Comparison of ENCODE assay signal across 23 cellular contexts in the genomic region with DNA sequence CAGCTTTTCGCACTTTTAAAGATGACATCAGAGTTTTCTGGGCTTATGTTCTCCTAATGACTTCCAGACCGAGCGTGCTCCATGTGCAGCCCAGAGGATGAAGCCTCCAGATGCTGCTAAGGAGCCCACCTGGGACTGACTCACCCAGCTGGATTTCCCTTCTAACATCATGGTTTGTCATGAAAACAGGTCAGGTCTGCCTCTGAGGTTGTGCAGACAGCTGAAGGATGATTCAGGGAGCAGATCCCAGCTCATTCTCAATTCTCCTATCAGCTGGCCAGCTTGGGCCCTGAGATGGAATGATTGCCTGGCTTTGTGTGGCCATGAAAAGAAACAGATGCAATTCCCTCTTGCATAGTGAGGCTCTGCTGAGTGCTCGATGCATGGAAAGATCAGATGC.
A peak's percentile ranks its signal among the peaks of the same experiment; 100 is the strongest.
DNase-seq lines count a peak whose midpoint lies in the region; FAIRE-seq and TF ChIP-seq lines count a peak whose summit lies in the region.
"Had no signal": no experiment of that assay in that cellular context is flagged by ENCODE, and none has a peak within 500 bp of the region (broad histone marks: within the 10 kb centered on the region; RNA-seq: fewer than 3 reads in every experiment).

No MANE protein-coding gene starts in this region.

- H3K4me2 ChIP-seq in SK-N-SH (no peak overlapping the region), Karpas-422 (ENCODE audit: low read depth, low read length, poor library complexity, severe bottlenecking) (no peak overlapping the region)
- H3K4me2 ChIP-seq: KMS-11 had no signal

- no peaks in the 10 kb centered on the region for H3K27me3 ChIP-seq in SK-N-SH (ENCODE audit: insufficient read depth)
- H3K27me3 ChIP-seq in Karpas-422 (ENCODE audit: low read length) = no peaks in the 10 kb centered on the region
- H3K27me3 ChIP-seq: tibial artery had no signal

- TF ChIP-seq POLR2A in H54 (IDR thresholded peaks at IDR 0.05; ENCODE audit: low read depth, low read length) = no peak

- DNase-seq in HCEC 1CT (peak; percentile 68), SK-N-SH (peak; percentile 48), fibroblast of the conjunctiva (ENCODE audit: low read depth) (peak; percentile 44), skeletal muscle cell (ENCODE audit: low read depth) (peak; percentile 93), Karpas-422 (no peak), GM20000 (ENCODE audit: low spot score) (no peak), H54 (ENCODE audit: insufficient read length, low spot score) (no peak)
- DNase-seq in activated CD4-positive, alpha-beta T cell treated with anti-CD3 and anti-CD28 coated beads for 1 hour = no peak
- DNase-seq: activated CD4-positive, alpha-beta T cell treated with anti-CD3 and anti-CD28 coated beads for 36 hours; activated CD8-positive, alpha-beta T cell treated with anti-CD3 and anti-CD28 coated beads, Interleukin-2, amount 10 ng/mL, durations not matched to agents 7 days and 5 days; activated effector memory CD4-positive, alpha-beta T cell treated with Interleukin-2 at 50 U/mL for 16 hours; activated naive CD8-positive, alpha-beta T cell treated with anti-CD3 and anti-CD28 coated beads, Interleukin-2, amount 10 ng/mL, durations not matched to agents 7 days and 5 days; CD4-positive, alpha-beta T cell; foreskin melanocyte; hippocampal formation; MV-4-11; naive thymus-derived CD4-positive, alpha-beta T cell; NCI-H146; stimulated activated CD4-positive, alpha-beta T cell treated with anti-CD3 and anti-CD28 coated beads, Interleukin-2, amount 100 ng/mL, for 24 hours; tibial artery had no signal

- FAIRE-seq in H54 (lab: Jason Lieb, UNC) = no peak
- FAIRE-seq: D721Med, endothelial cell of umbilical vein had no signal

- 74% methylated on average over 4 of the region's 4 CpGs for WGBS in SK-N-SH (ENCODE audit: low lambda C conversion rate)

- H2AFZ ChIP-seq in SK-N-SH (ENCODE audit: low read depth) = no peak overlapping the region
- no peak overlapping the region for H2AFZ ChIP-seq in Karpas-422 (ENCODE audit: low read length)

- H3K9me2 ChIP-seq in SK-N-SH (no peaks in the 10 kb centered on the region), Karpas-422 (replicated peaks; ENCODE audit: insufficient read depth, low read length) (no peaks in the 10 kb centered on the region)

- no peaks in the 10 kb centered on the region for H3K36me3 ChIP-seq in SK-N-SH (replicated peaks in 1 of 2; ENCODE audit: control insufficient read depth in 1 of 2, insufficient read depth in 2 of 2, low read length in 1 of 2)
- H3K36me3 ChIP-seq in Karpas-422 (ENCODE audit: insufficient read depth, low read length) = no peaks in the 10 kb centered on the region
- H3K36me3 ChIP-seq: tibial artery had no signal

- no peaks in the 10 kb centered on the region for H4K20me1 ChIP-seq in SK-N-SH (ENCODE audit: insufficient read depth)
- H4K20me1 ChIP-seq in Karpas-422 (ENCODE audit: insufficient read depth, low read depth, low read length) = no peaks in the 10 kb centered on the region

- TF ChIP-seq RAD21 in SK-N-SH (IDR thresholded peaks at IDR 0.05; ENCODE audit: low read length) = no peak

- H3K9me3 ChIP-seq in SK-N-SH (no peaks in the 10 kb centered on the region), Karpas-422 (ENCODE audit: low read length) (no peaks in the 10 kb centered on the region)
- H3K9me3 ChIP-seq: tibial artery had no signal

- H3F3A ChIP-seq in SK-N-SH (replicated peaks; ENCODE audit: insufficient read depth) = no peaks in the 10 kb centered on the region

- no peak overlapping the region for H3K4me3 ChIP-seq in SK-N-SH (ENCODE audit: low read depth in 2 of 2, low read length in 1 of 2)
- H3K4me3 ChIP-seq in skeletal muscle cell (ENCODE audit: low read depth, low read length) = no peak overlapping the region
- H3K4me3 ChIP-seq in Karpas-422 (ENCODE audit: low read length) = no peak overlapping the region
- H3K4me3 ChIP-seq: tibial artery had no signal

- TF ChIP-seq CTCF in SK-N-SH (IDR thresholded peaks at IDR 0.05) (no peak), GM20000 (IDR thresholded peaks at IDR 0.05; ENCODE audit: extremely low read depth, missing control alignments) (no peak)

- POLR2A ChIA-PET in SK-N-SH (lab: Yijun Ruan, JAX) = no interaction called here

- H3K9ac ChIP-seq in SK-N-SH (no peak overlapping the region), Karpas-422 (ENCODE audit: low read length) (no peak overlapping the region)
- H3K9ac ChIP-seq: KMS-11 had no signal

- TF ChIP-seq EP300 in SK-N-SH (IDR thresholded peaks at IDR 0.05; ENCODE audit: borderline replicate concordance in 1 of 2, low read depth in 1 of 2, low read length in 1 of 2) = peak in 1 of 2 experiments; percentile 72; a peak in 1 of 4 replicates

- H3K79me2 ChIP-seq in SK-N-SH (ENCODE audit: insufficient read depth) = no peaks in the 10 kb centered on the region
- H3K79me2 ChIP-seq in Karpas-422 (ENCODE audit: low read length) = no peaks in the 10 kb centered on the region

- H3K4me1 ChIP-seq in SK-N-SH (ENCODE audit: control insufficient read depth in 1 of 2, insufficient read depth in 2 of 2, low read depth in 1 of 2, low read length in 1 of 2) (peaks cover 5 to 7% of the 10 kb centered on the region in 2 experiments; a peak in 2 of 4 replicates), Karpas-422 (ENCODE audit: low read length) (no peaks in the 10 kb centered on the region)

- CTCF ChIA-PET in SK-N-SH (lab: Yijun Ruan, JAX) = interaction anchor here (0.6 kb wide), 1 partner anchor 98 kb away, joined by 3 read pairs; no protein-coding TSS in a partner anchor

- H3K27ac ChIP-seq in SK-N-SH (ENCODE audit: low read depth in 2 of 2, low read length in 1 of 2) = no peak overlapping the region
- no peak overlapping the region for H3K27ac ChIP-seq in Karpas-422 (ENCODE audit: low read length)
- H3K27ac ChIP-seq: KMS-11, tibial artery had no signal

TF ChIP-seq in SK-N-SH, 30 proteins besides CTCF, POLR2A, EP300 and RAD21 (continues in another document):
- TF ChIP-seq MXI1 (IDR thresholded peaks at IDR 0.05; ENCODE audit: low read depth, low read length) = no peak
- no peak for TF ChIP-seq EZH2phosphoT487 (IDR thresholded peaks at IDR 0.05; ENCODE audit: borderline replicate concordance, low read depth)
- peak; percentile 67 for TF ChIP-seq GATA2 (CRISPR knock-in tag; IDR thresholded peaks at IDR 0.05)
- TF ChIP-seq ELF1 (IDR thresholded peaks at IDR 0.05) = no peak
- 0 out of 2 replicates have a peak, but pooled peaks have one; percentile 17 for TF ChIP-seq TEAD4 (IDR thresholded peaks at IDR 0.05; ENCODE audit: borderline replicate concordance, insufficient read depth)
- TF ChIP-seq, protein P1, sequence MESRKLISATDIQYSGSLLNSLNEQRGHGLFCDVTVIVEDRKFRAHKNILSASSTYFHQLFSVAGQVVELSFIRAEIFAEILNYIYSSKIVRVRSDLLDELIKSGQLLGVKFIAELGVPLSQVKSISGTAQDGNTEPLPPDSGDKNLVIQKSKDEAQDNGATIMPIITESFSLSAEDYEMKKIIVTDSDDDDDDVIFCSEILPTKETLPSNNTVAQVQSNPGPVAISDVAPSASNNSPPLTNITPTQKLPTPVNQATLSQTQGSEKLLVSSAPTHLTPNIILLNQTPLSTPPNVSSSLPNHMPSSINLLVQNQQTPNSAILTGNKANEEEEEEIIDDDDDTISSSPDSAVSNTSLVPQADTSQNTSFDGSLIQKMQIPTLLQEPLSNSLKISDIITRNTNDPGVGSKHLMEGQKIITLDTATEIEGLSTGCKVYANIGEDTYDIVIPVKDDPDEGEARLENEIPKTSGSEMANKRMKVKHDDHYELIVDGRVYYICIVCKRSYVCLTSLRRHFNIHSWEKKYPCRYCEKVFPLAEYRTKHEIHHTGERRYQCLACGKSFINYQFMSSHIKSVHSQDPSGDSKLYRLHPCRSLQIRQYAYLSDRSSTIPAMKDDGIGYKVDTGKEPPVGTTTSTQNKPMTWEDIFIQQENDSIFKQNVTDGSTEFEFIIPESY (IDR thresholded peaks at IDR 0.05; ENCODE audit: borderline replicate concordance, low read depth) = no peak
- TF ChIP-seq GABPA (IDR thresholded peaks at IDR 0.05; ENCODE audit: low read depth) = no peak
- no peak for TF ChIP-seq POLR2AphosphoS5 (IDR thresholded peaks at IDR 0.05; ENCODE audit: low read depth, low read length)
- no peak for TF ChIP-seq SIN3A (IDR thresholded peaks at IDR 0.05; ENCODE audit: borderline replicate concordance, low read depth, low read length)
- TF ChIP-seq YY1 (IDR thresholded peaks at IDR 0.05; ENCODE audit: low read depth) = no peak
- no peak; the same call in 1 of the 2 replicates for TF ChIP-seq FOXJ3 (CRISPR knock-in tag; IDR thresholded peaks at IDR 0.05)
- no peak for TF ChIP-seq SMC3 (IDR thresholded peaks at IDR 0.05; ENCODE audit: low read depth, low read length)
- TF ChIP-seq, protein P2, sequence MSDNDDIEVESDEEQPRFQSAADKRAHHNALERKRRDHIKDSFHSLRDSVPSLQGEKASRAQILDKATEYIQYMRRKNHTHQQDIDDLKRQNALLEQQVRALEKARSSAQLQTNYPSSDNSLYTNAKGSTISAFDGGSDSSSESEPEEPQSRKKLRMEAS (IDR thresholded peaks at IDR 0.05; ENCODE audit: low read depth) = no peak
- TF ChIP-seq TAF1 (IDR thresholded peaks at IDR 0.05; ENCODE audit: borderline replicate concordance, low read depth, low read length) = no peak
- no peak for TF ChIP-seq IRF3 (IDR thresholded peaks at IDR 0.05; ENCODE audit: low read depth, low read length)

Comparison
In these comparisons a context has a peak if more than half of its experiments do, and no peak if none do; other contexts are left out.
1. DNase-seq: peak in HCEC 1CT (single experiment), SK-N-SH (single experiment), fibroblast of the conjunctiva (single experiment) and skeletal muscle cell (single experiment); none in activated CD4-positive, alpha-beta T cell treated with anti-CD3 and anti-CD28 coated beads for 1 hour (single experiment), Karpas-422 (single experiment), GM20000 (single experiment) and H54 (single experiment).